ENCODE assay signal across 9 cellular contexts in the genomic region with DNA sequence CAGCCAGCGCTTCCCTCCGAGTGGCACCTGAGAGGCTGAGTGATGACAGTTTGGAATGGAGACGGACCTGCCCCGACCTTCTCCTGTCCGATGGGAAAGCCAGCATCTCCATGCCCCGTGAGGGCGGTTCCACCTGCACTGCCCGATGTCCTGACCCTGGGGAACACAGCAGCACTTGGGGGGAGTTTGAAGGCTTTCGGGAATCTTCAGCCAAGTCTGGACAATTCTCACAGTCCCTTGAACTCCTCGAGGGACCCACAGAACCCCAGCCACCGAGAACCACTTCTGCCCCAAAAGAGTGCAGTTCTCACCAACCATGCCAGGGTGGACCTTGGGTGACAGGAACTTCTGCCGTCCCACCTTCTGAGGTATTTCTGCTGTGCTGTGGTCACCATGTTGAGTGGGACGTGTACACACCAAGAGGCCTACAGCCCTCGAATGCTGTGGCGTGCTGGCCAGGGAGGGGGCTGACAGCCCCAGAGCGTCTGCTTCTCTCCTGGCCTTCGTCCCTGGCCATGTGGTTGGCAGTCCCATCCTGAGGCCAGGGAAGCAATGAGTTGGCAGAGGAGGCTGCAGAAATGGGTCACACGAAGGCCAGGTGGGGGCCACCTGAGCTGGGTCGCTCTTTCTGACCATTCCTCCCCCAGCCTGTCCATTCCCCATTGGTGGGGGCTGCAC. TPM values are rescaled to one million over a fixed set of nuclear protein-coding genes. Genes with fewer than 3 reads are reported as not detected.
DNase-seq lines count a peak whose midpoint lies in the region; ATAC-seq and TF ChIP-seq lines count a peak whose summit lies in the region.
"Had no signal": no experiment of that assay in that cellular context is flagged by ENCODE, and none has a peak within 500 bp of the region (broad histone marks: within the 10 kb centered on the region; RNA-seq: fewer than 3 reads in every experiment).

No MANE protein-coding gene starts in this region.

- 57 to 86% (median 61%) methylated on average over 7 to 19 of the region's 19 CpGs for WGBS in heart left ventricle, 4 donors

- H3K9ac ChIP-seq in mucosa of rectum (ENCODE audit: low read depth in 1 of 2, low read length in 2 of 2): peak overlapping the region; percentile 47 to 76

- no peaks in the 10 kb centered on the region for H3K9me3 ChIP-seq in heart left ventricle
- no peaks in the 10 kb centered on the region for H3K9me3 ChIP-seq in mucosa of rectum (ENCODE audit: control insufficient read depth in 2 of 2, low read length in 2 of 2)
- H3K9me3 ChIP-seq: thyroid gland had no signal

- H3K27ac ChIP-seq in heart left ventricle (peak overlapping the region in 4 of 12 donors; percentile 75 to 85 (median 80)), mucosa of rectum (ENCODE audit: low read depth in 2 of 2, low read length in 2 of 2) (no peak overlapping the region)

- H3K27me3 ChIP-seq in heart left ventricle (no peaks in the 10 kb centered on the region), mucosa of rectum (ENCODE audit: control insufficient read depth in 2 of 2, insufficient read depth in 2 of 2, low read length in 2 of 2) (no peaks in the 10 kb centered on the region)
- H3K27me3 ChIP-seq: thyroid gland had no signal

- intact Hi-C loops in heart left ventricle (cut with DNase I) (loop anchor here in 4 of 10 donors (5.0 kb wide), 2 partner anchors 36 to 41 kb away; partner anchors contain the start of gene CDCA4 (in 3 of the 4)), Right ventricle myocardium inferior (cut with DNase I) (loop anchor here (1.0 kb wide), 1 partner anchor 35 kb away; the partner anchor contains the start of gene CDCA4)

- peak overlapping the region in 11 of 12 donors; percentile 60 to 98 (median 90) for H3K4me3 ChIP-seq in heart left ventricle
- H3K4me3 ChIP-seq in cardiac fibroblast (replicated peaks in 1 of 2; ENCODE audit: low read depth in 2 of 2, low read length in 2 of 2): peak overlapping the region; percentile 66 to 79
- peak overlapping the region; percentile 74 to 79 for H3K4me3 ChIP-seq in mucosa of rectum (ENCODE audit: low read length in 2 of 2)

- H3K4me1 ChIP-seq in heart left ventricle: peaks cover 0 to 20% (median 10%) of the 10 kb centered on the region in 12 donors
- H3K4me1 ChIP-seq in mucosa of rectum (ENCODE audit: control insufficient read depth in 2 of 2, insufficient read depth in 2 of 2, low read length in 2 of 2): peaks cover 9% of the 10 kb centered on the region in 2 donors

- H3K36me3 ChIP-seq in heart left ventricle (peaks cover 0 to 3% (median 0%) of the 10 kb centered on the region in 9 donors), mucosa of rectum (ENCODE audit: control insufficient read depth in 2 of 2, insufficient read depth in 2 of 2, low read length in 2 of 2) (peaks cover 0 to under 1% of the 10 kb centered on the region in 2 donors)

- DNase-seq in heart left ventricle (no peak), Right ventricle myocardium inferior (ENCODE audit: missing footprints) (no peak), cardiac fibroblast (ENCODE audit: low read depth in 2 of 2) (no peak), D341Med (ENCODE audit: low spot score) (no peak), NCI-H345 (lab: John Stamatoyannopoulos, UW) (no peak)
- no peak for DNase-seq in activated effector memory CD4-positive, alpha-beta T cell treated with anti-CD3 and anti-CD28 coated beads, Interleukin-2, amount 50 U/mL, for 16 hours

- TF ChIP-seq CTCF in heart left ventricle (IDR thresholded peaks at IDR 0.05) (no peak), cardiac fibroblast (IDR thresholded peaks at IDR 0.05; ENCODE audit: low read depth, low read length) (no peak)

- no peak for TF ChIP-seq POLR2A in heart left ventricle (IDR thresholded peaks at IDR 0.05)

- ATAC-seq in heart left ventricle (no peak), Right ventricle myocardium inferior (no peak), GM19452 (IDR thresholded peaks at IDR 0.05; ENCODE audit: unreplicated experiment) (no peak)

RNA-seq across cellular contexts. Expression of gene CLBA1, which starts 1.0 kb away (rescaled TPM):
- total RNA-seq in heart left ventricle: 1 to 10 TPM in 7 of 9 donors, under 1 TPM in 2; 0.76 to 3.7 (median 2.6) TPM
- polyA plus RNA-seq in heart left ventricle: 1 to 10 TPM; 1.3 to 3.7 TPM
- 1.9 TPM for total RNA-seq in Right ventricle myocardium inferior

RNA-seq across cellular contexts. Expression of gene AHNAK2, which starts 8.5 kb away (rescaled TPM):
- total RNA-seq in heart left ventricle (10 to 100 TPM in 2 of 9 donors, 1 to 10 TPM in 7; 1.5 to 22.3 (median 3.7) TPM), Right ventricle myocardium inferior (2.5 TPM)
- 1 to 10 TPM; 2.2 to 2.5 TPM for polyA plus RNA-seq in heart left ventricle

RNA-seq across cellular contexts. Expression of gene CDCA4, which starts 34.3 kb away (rescaled TPM):
- total RNA-seq in heart left ventricle: 1 to 10 TPM; 1.4 to 6.0 (median 2.4) TPM
- polyA plus RNA-seq in heart left ventricle: 1 to 10 TPM; 2.3 to 3.3 TPM
- 3.1 TPM for total RNA-seq in Right ventricle myocardium inferior
